9 cellular contexts compared by ENCODE assay signal in genomic region chr12:33588082-33588712, GRCh38.
DNase-seq lines count a peak whose midpoint lies in the region; ATAC-seq lines count a peak whose summit lies in the region.
"Had no signal": no experiment of that assay in that cellular context is flagged by ENCODE, and none has a peak within 500 bp of the region (broad histone marks: within the 10 kb centered on the region; RNA-seq: fewer than 3 reads in every experiment).

No MANE protein-coding gene starts in this region.

- peak; percentile 44 to 51 for DNase-seq in SJSA1 (ENCODE audit: low read depth in 1 of 2, low spot score in 2 of 2)
- DNase-seq in islet precursor cell = peak; percentile 54
- no peak for DNase-seq in SHP77 (lab: John Stamatoyannopoulos, UW)
- DNase-seq in activated CD4-positive, alpha-beta T cell treated with anti-CD3 and anti-CD28 coated beads for 48 hours = no peak
- no peak for DNase-seq in CD4-positive, alpha-beta memory T cell
- DNase-seq in naive thymus-derived CD8-positive, alpha-beta T cell = no peak

- H3K4me3 ChIP-seq in SJSA1 = no peak overlapping the region
- no peak overlapping the region for H3K4me3 ChIP-seq in CD4-positive, alpha-beta memory T cell (ENCODE audit: low read length in 2 of 2)

- intact Hi-C loops in CD4-positive, alpha-beta memory T cell (cut with micrococcal nuclease) = no loop called here

- H3K4me3 Mint-ChIP-seq in CD4-positive, alpha-beta memory T cell = no peak overlapping the region
- no peak overlapping the region for H3K4me3 Mint-ChIP-seq in naive thymus-derived CD8-positive, alpha-beta T cell

- H3K27ac ChIP-seq in SJSA1 = peak overlapping the region; percentile 81
- no peak overlapping the region for H3K27ac ChIP-seq in CD4-positive, alpha-beta memory T cell (ENCODE audit: low read depth, low read length)

- no peaks in the 10 kb centered on the region for H3K9me3 ChIP-seq in SJSA1 (replicated peaks)
- H3K9me3 ChIP-seq in CD4-positive, alpha-beta memory T cell (ENCODE audit: control insufficient read depth in 1 of 2, low read length in 2 of 2) = no peaks in the 10 kb centered on the region

- no peaks in the 10 kb centered on the region for H3K4me1 Mint-ChIP-seq in CD4-positive, alpha-beta memory T cell
- H3K4me1 Mint-ChIP-seq in naive thymus-derived CD8-positive, alpha-beta T cell = no peaks in the 10 kb centered on the region

- no peaks in the 10 kb centered on the region for H3K27me3 Mint-ChIP-seq in CD4-positive, alpha-beta memory T cell
- no peaks in the 10 kb centered on the region for H3K27me3 Mint-ChIP-seq in naive thymus-derived CD8-positive, alpha-beta T cell

- H3K27me3 ChIP-seq in SJSA1 (replicated peaks) = no peaks in the 10 kb centered on the region
- no peaks in the 10 kb centered on the region for H3K27me3 ChIP-seq in CD4-positive, alpha-beta memory T cell (ENCODE audit: insufficient read depth, low read length)

- CTCF ChIA-PET in CD4-positive, alpha-beta memory T cell (lab: Charles Lee; ENCODE audit: partially characterized antibody) = interaction anchor here (1.4 kb wide), 1 partner anchor 10 kb away, joined by 3 read pairs; no protein-coding TSS in a partner anchor

- H3K9me3 Mint-ChIP-seq in CD4-positive, alpha-beta memory T cell = peaks cover 0 to 4% (median 2%) of the 10 kb centered on the region in 8 donors
- peaks cover 0 to 3% (median 0%) of the 10 kb centered on the region in 9 donors for H3K9me3 Mint-ChIP-seq in naive thymus-derived CD8-positive, alpha-beta T cell

- H3K27ac Mint-ChIP-seq in CD4-positive, alpha-beta memory T cell = no peak overlapping the region
- no peak overlapping the region for H3K27ac Mint-ChIP-seq in naive thymus-derived CD8-positive, alpha-beta T cell

- no peaks in the 10 kb centered on the region for H3K36me3 Mint-ChIP-seq in CD4-positive, alpha-beta memory T cell
- H3K36me3 Mint-ChIP-seq in naive thymus-derived CD8-positive, alpha-beta T cell = no peaks in the 10 kb centered on the region

- H3K36me3 ChIP-seq in SJSA1 = no peaks in the 10 kb centered on the region
- H3K36me3 ChIP-seq in CD4-positive, alpha-beta memory T cell (ENCODE audit: insufficient read depth, low read length) = no peaks in the 10 kb centered on the region

- POLR2A ChIA-PET in CD4-positive, alpha-beta memory T cell (lab: Charles Lee; ENCODE audit: partially characterized antibody) = no interaction called here
- POLR2A ChIA-PET in naive thymus-derived CD8-positive, alpha-beta T cell (lab: Charles Lee) = no interaction called here

- ATAC-seq in GM18867 (IDR thresholded peaks at IDR 0.05; ENCODE audit: unreplicated experiment) (peak; percentile 97), HG03097 (IDR thresholded peaks at IDR 0.05; ENCODE audit: low FRiP score, unreplicated experiment) (peak; percentile 94)
- no peak for ATAC-seq in naive thymus-derived CD8-positive, alpha-beta T cell
- ATAC-seq: HCT116 had no signal

- peaks cover 30% of the 10 kb centered on the region for H3K4me1 ChIP-seq in SJSA1 (replicated peaks)
- H3K4me1 ChIP-seq in CD4-positive, alpha-beta memory T cell (ENCODE audit: insufficient read depth, low read length) = no peaks in the 10 kb centered on the region

Comparison
In these comparisons a context has a peak if more than half of its experiments do, and no peak if none do; other contexts are left out.
1. ATAC-seq: peak in GM18867 (single experiment) and HG03097 (single experiment); none in naive thymus-derived CD8-positive, alpha-beta T cell (0 of 2).
2. DNase-seq: peak in SJSA1 (2 of 2) and islet precursor cell (single experiment); none in SHP77 (0 of 2), activated CD4-positive, alpha-beta T cell treated with anti-CD3 and anti-CD28 coated beads for 48 hours (single experiment), CD4-positive, alpha-beta memory T cell (0 of 5) and naive thymus-derived CD8-positive, alpha-beta T cell (0 of 10).